In genomic region chr3:79361748-79362378, GRCh38 we compare ENCODE assay signal across 10 cellular contexts.
DNase-seq lines count a peak whose midpoint lies in the region; ATAC-seq and TF ChIP-seq lines count a peak whose summit lies in the region.
"Had no signal": no experiment of that assay in that cellular context is flagged by ENCODE, and none has a peak within 500 bp of the region (broad histone marks: within the 10 kb centered on the region; RNA-seq: fewer than 3 reads in every experiment).

No MANE protein-coding gene starts in this region.

- no peaks in the 10 kb centered on the region for H3K9me3 ChIP-seq in H9 (ENCODE audit: control insufficient read depth, low read depth, low read length)
- no peaks in the 10 kb centered on the region for H3K9me3 ChIP-seq in CD4-positive, alpha-beta T cell (ENCODE audit: control insufficient read depth, low read length)

- no peaks in the 10 kb centered on the region for H3K4me1 ChIP-seq in H9 (ENCODE audit: insufficient read depth, low read length)

- H3K4me3 ChIP-seq in astrocyte of the cerebellum (ENCODE audit: low read depth, low read length) = no peak overlapping the region

- no peaks in the 10 kb centered on the region for H4K20me1 ChIP-seq in H9 (ENCODE audit: control insufficient read depth, insufficient read depth, insufficient read length)

- no peak overlapping the region for H3K4me2 ChIP-seq in H9 (ENCODE audit: insufficient read depth, insufficient read length, low read length)

- no CpG with 5 or more reads among the region's 7 CpGs for WGBS in H9 (ENCODE audit: extremely low coverage, insufficient read length, low lambda C conversion rate)

- DNase-seq in NCI-H1417 (lab: John Stamatoyannopoulos, UW) = peak; percentile 4 to 65 (median 58)
- DNase-seq in NCI-H1417 treated with DMSO at 0.1 percent for 48 hours (lab: John Stamatoyannopoulos, UW) = no peak
- no peak for DNase-seq in H9
- DNase-seq in NCI-H1694 treated with DMSO at 0.1 percent for 48 hours (lab: John Stamatoyannopoulos, UW) = peak; percentile 27
- DNase-seq in astrocyte of the cerebellum (ENCODE audit: low read depth) = peak; percentile 41
- DNase-seq in left colon = no peak
- no peak for DNase-seq in KG1 (lab: John Stamatoyannopoulos, UW)
- DNase-seq in CD4-positive, alpha-beta T cell = no peak

- H3K56ac ChIP-seq in H9 (ENCODE audit: insufficient read length, low read depth, low read length) = no peak overlapping the region

- no peak overlapping the region for H2AFZ ChIP-seq in H9 (ENCODE audit: low read length)

- CTCF ChIA-PET in CD4-positive, alpha-beta T cell (lab: Charles Lee) = no interaction called here

- H2BK12ac ChIP-seq in H9 (ENCODE audit: insufficient read length, low read depth, low read length) = no peak overlapping the region

- no peak overlapping the region for H3K23ac ChIP-seq in H9 (ENCODE audit: insufficient read length, low read depth, low read length)

- H4K8ac ChIP-seq in H9 (replicated peaks; ENCODE audit: insufficient read length, low read depth, low read length) = no peak overlapping the region

- no peak overlapping the region for H3K4me3 Mint-ChIP-seq in H9
- H3K4me3 Mint-ChIP-seq in CD4-positive, alpha-beta T cell = no peak overlapping the region
- H3K4me3 Mint-ChIP-seq: activated naive CD8-positive, alpha-beta T cell; CD4-positive, CD25-positive, alpha-beta regulatory T cell had no signal

- in situ Hi-C loops in astrocyte of the cerebellum (cut with HindIII; ENCODE audit: low sequenced_read_pairs) = loop anchor here (25.0 kb wide), 1 partner anchor 275 kb away; no protein-coding TSS in a partner anchor

- peak; percentile 53 for ATAC-seq in left colon
- no peak for ATAC-seq in CD4-positive, alpha-beta T cell (ENCODE audit: poor library complexity)

- H3K79me1 ChIP-seq in H9 (ENCODE audit: insufficient read depth, low read depth, low read length, poor library complexity, severe bottlenecking) = no peaks in the 10 kb centered on the region

- no peak overlapping the region for H4K5ac ChIP-seq in H9 (ENCODE audit: insufficient read length, low read depth, low read length)

- H3K14ac ChIP-seq in H9 (ENCODE audit: insufficient read depth, low read length) = no peak overlapping the region

- no peak overlapping the region for H3K9ac ChIP-seq in H9 (ENCODE audit: extremely low read depth, insufficient read length, low read length)

- TF ChIP-seq CTCF in H9 (conservative IDR thresholded peaks at IDR 0.05) (peak; percentile 93), astrocyte of the cerebellum (IDR thresholded peaks at IDR 0.05; ENCODE audit: low read depth, low read length, missing control alignments) (peak; percentile 69)
- TF ChIP-seq CTCF in CD4-positive, alpha-beta T cell (IDR thresholded peaks at IDR 0.05) = no peak

- H4K91ac ChIP-seq in H9 (ENCODE audit: insufficient read length, low read depth, low read length) = no peak overlapping the region

- no peak overlapping the region for H2BK15ac ChIP-seq in H9 (ENCODE audit: low read depth, low read length)

- H3T11ph ChIP-seq in H9 (ENCODE audit: low read length) = no peak overlapping the region

- H3K4ac ChIP-seq in H9 (ENCODE audit: low read depth, low read length) = no peak overlapping the region

- H2BK20ac ChIP-seq in H9 (ENCODE audit: low read depth, low read length, poor library complexity, severe bottlenecking) = no peak overlapping the region

- H3K18ac ChIP-seq in H9 (ENCODE audit: insufficient read length, low read depth, low read length) = no peak overlapping the region

- intact Hi-C loops in left colon (cut with DNase I, micrococcal nuclease) = loop anchor here in 1 of 2 donors (5.0 kb wide), 1 partner anchor 275 kb away; no protein-coding TSS in a partner anchor
- intact Hi-C loops in CD4-positive, alpha-beta T cell (cut with DNase I, micrococcal nuclease) = loop anchor here in 1 of 2 experiments (2.0 kb wide), 1 partner anchor 19 kb away; no protein-coding TSS in a partner anchor

- peaks cover 3% of the 10 kb centered on the region in 2 experiments; a peak in 2 of 4 replicates for H3K4me1 Mint-ChIP-seq in H9
- H3K4me1 Mint-ChIP-seq in CD4-positive, alpha-beta T cell (ENCODE audit: low read depth) = no peaks in the 10 kb centered on the region
- H3K4me1 Mint-ChIP-seq: CD4-positive, CD25-positive, alpha-beta regulatory T cell had no signal

- H3K79me2 ChIP-seq in H9 (ENCODE audit: insufficient read depth, low read length) = no peaks in the 10 kb centered on the region

- no peak overlapping the region for H2BK120ac ChIP-seq in H9 (ENCODE audit: low read depth, low read length, poor library complexity, severe bottlenecking)

- H3K27ac Mint-ChIP-seq in H9 = no peak overlapping the region
- no peak overlapping the region for H3K27ac Mint-ChIP-seq in CD4-positive, alpha-beta T cell
- H3K27ac Mint-ChIP-seq: activated naive CD8-positive, alpha-beta T cell; CD4-positive, CD25-positive, alpha-beta regulatory T cell had no signal

- H2AK5ac ChIP-seq in H9 (ENCODE audit: insufficient read length, low read length) = no peak overlapping the region

- H3K27me3 ChIP-seq in H9 (ENCODE audit: insufficient read depth, low read length) = no peaks in the 10 kb centered on the region
- H3K27me3 ChIP-seq in CD4-positive, alpha-beta T cell (ENCODE audit: control insufficient read depth, insufficient read depth, low read length) = no peaks in the 10 kb centered on the region

- no peaks in the 10 kb centered on the region for H3K23me2 ChIP-seq in H9 (ENCODE audit: insufficient read length, low read depth, low read length, poor library complexity, severe bottlenecking)

- peaks cover 0 to 3% of the 10 kb centered on the region in 2 experiments; a peak in 1 of 5 replicates for H3K9me3 Mint-ChIP-seq in H9
- peaks cover 2% of the 10 kb centered on the region for H3K9me3 Mint-ChIP-seq in CD4-positive, alpha-beta T cell

- H2BK5ac ChIP-seq in H9 (ENCODE audit: insufficient read length, low read length) = no peak overlapping the region

- no peak overlapping the region for H3K27ac ChIP-seq in H9 (ENCODE audit: insufficient read length, low read depth, low read length)
- H3K27ac ChIP-seq in CD4-positive, alpha-beta T cell (ENCODE audit: low read depth, low read length) = no peak overlapping the region

- no peaks in the 10 kb centered on the region for H3K27me3 Mint-ChIP-seq in H9 (ENCODE audit: low read depth)
- no peaks in the 10 kb centered on the region for H3K27me3 Mint-ChIP-seq in CD4-positive, alpha-beta T cell
- H3K27me3 Mint-ChIP-seq: activated naive CD8-positive, alpha-beta T cell; CD4-positive, CD25-positive, alpha-beta regulatory T cell had no signal

- POLR2A ChIA-PET in CD4-positive, alpha-beta T cell (lab: Charles Lee) = no interaction called here

- H3K36me3 Mint-ChIP-seq in H9 (ENCODE audit: insufficient read depth in 1 of 3, low read depth in 3 of 3) = 0 out of 7 replicates have a peak, but pooled peaks cover 0 to 4% (median 3%) of the 10 kb centered on the region in 3 experiments
- no peaks in the 10 kb centered on the region for H3K36me3 Mint-ChIP-seq in CD4-positive, alpha-beta T cell (ENCODE audit: low read depth)
- H3K36me3 Mint-ChIP-seq: activated naive CD8-positive, alpha-beta T cell; CD4-positive, CD25-positive, alpha-beta regulatory T cell had no signal

Comparison
In these comparisons a context has a peak if more than half of its experiments do, and no peak if none do; other contexts are left out.
1. DNase-seq: peak in NCI-H1417 (3 of 3), NCI-H1694 treated with DMSO at 0.1 percent for 48 hours (single experiment) and astrocyte of the cerebellum (single experiment); none in NCI-H1417 treated with DMSO at 0.1 percent for 48 hours (single experiment), H9 (single experiment), left colon (0 of 2), KG1 (single experiment) and CD4-positive, alpha-beta T cell (0 of 10).